ENCODE assay signal across 8 cellular contexts in the genomic region with DNA sequence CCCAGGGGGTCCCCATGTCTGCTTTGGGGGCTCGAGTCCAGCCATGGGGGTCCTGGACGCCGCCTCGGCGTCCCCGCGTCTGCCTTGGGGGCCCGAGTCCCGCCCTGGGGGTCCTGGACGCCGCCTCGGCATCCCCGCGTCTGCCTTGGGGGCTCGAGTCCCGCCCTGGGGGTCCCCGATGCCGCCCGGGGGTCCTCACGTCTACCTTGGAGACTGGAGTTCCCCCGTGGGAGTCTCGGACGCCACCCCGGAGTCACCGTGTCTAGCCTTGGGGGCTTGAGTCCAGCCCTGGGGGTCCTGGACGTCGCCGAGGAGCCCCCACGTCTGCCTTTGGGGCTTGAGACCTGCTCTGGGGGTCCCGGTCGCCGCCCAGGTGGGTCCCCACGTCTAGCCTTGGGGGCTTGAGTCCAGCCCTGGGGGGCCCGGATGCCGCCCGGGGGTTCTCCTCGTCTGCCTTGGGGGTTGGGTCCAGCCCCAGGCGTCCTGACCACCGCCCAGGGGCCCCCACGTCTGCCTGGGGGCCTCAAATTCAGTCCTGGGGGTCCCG. TPM values are rescaled to one million over a fixed set of nuclear protein-coding genes. Genes with fewer than 3 reads are reported as not detected.
A peak's percentile ranks its signal among the peaks of the same experiment; 100 is the strongest.
DNase-seq lines count a peak whose midpoint lies in the region; ATAC-seq, FAIRE-seq and TF ChIP-seq lines count a peak whose summit lies in the region.

No MANE protein-coding gene starts in this region.

- TF ChIP-seq CTCF in IMR-90 (conservative IDR thresholded peaks at IDR 0.05; ENCODE audit: low read depth, low read length): no peak
- no peak for TF ChIP-seq CTCF in adrenal gland (IDR thresholded peaks at IDR 0.05)
- no peak for TF ChIP-seq CTCF in keratinocyte (optimal IDR thresholded peaks at IDR 0.05 in 1 of 3, IDR thresholded peaks at IDR 0.05 in 1 of 3, conservative IDR thresholded peaks at IDR 0.05 in 1 of 3; ENCODE audit: extremely low read depth in 1 of 3, insufficient read depth in 2 of 3, low read length in 3 of 3)

- in situ Hi-C loops in IMR-90 (cut with MboI; ENCODE audit: low sequenced_read_pairs): no loop called here

- H4K20me1 ChIP-seq in IMR-90 (ENCODE audit: insufficient read depth, low read length): no peaks in the 10 kb centered on the region
- no peaks in the 10 kb centered on the region for H4K20me1 ChIP-seq in keratinocyte (ENCODE audit: control insufficient read depth, extremely low read depth, insufficient read depth, low read length)

- no peak for TF ChIP-seq RAD21 in IMR-90 (IDR thresholded peaks at IDR 0.05; ENCODE audit: low read length)

- H3K9me1 ChIP-seq in IMR-90 (ENCODE audit: insufficient read depth, low read length) (no peaks in the 10 kb centered on the region), keratinocyte (ENCODE audit: control insufficient read depth, extremely low read depth, insufficient read depth, low read length) (no peaks in the 10 kb centered on the region)

- peak overlapping the region in 1 of 2 experiments; percentile 40; a peak in 2 of 4 replicates for H4K8ac ChIP-seq in IMR-90 (ENCODE audit: low read depth in 2 of 2, low read length in 2 of 2)

- peaks cover 29% of the 10 kb centered on the region for H3K79me2 ChIP-seq in keratinocyte (ENCODE audit: control insufficient read depth, insufficient read depth, low read length)

- H2BK5ac ChIP-seq in IMR-90 (ENCODE audit: low read depth, low read length, poor library complexity, severe bottlenecking): peak overlapping the region; percentile 14

- no peak overlapping the region for H2BK20ac ChIP-seq in IMR-90 (ENCODE audit: low read depth, low read length)

- H4K91ac ChIP-seq in IMR-90 (ENCODE audit: insufficient read depth, low read depth, low read length): no peak overlapping the region; the same call in 1 of the 2 replicates

- peaks cover 11% of the 10 kb centered on the region for H3K36me3 ChIP-seq in IMR-90 (ENCODE audit: control insufficient read depth, insufficient read depth, low read length)
- peaks cover 0 to 6% of the 10 kb centered on the region in 2 donors for H3K36me3 ChIP-seq in adrenal gland (replicated peaks in 1 of 2)
- H3K36me3 ChIP-seq in keratinocyte (ENCODE audit: control insufficient read depth in 2 of 2, extremely low read depth in 1 of 2, insufficient read depth in 2 of 2, low read length in 2 of 2): peaks cover 1 to 3% of the 10 kb centered on the region in 2 experiments

- dilution Hi-C loops in IMR-90 (cut with HindIII; ENCODE audit: low sequenced_read_pairs, unreplicated experiment) (no loop called here), keratinocyte (cut with MboI; ENCODE audit: extremely low pct_ligation_motif_present, low sequenced_read_pairs) (no loop called here)

- peak overlapping the region; percentile 49 for H3K23ac ChIP-seq in IMR-90 (ENCODE audit: low read depth, low read length)

- peaks cover 25% of the 10 kb centered on the region for H3K4me1 Mint-ChIP-seq in stimulated activated naive CD8-positive, alpha-beta T cell treated with anti-CD3 and anti-CD28 coated beads, Interleukin-15, amount 100 ng/mL, for 72 hours

- H2BK120ac ChIP-seq in IMR-90 (ENCODE audit: low read depth, low read length): no peak overlapping the region

- H3K4me3 Mint-ChIP-seq in stimulated activated naive CD8-positive, alpha-beta T cell treated with anti-CD3 and anti-CD28 coated beads, Interleukin-15, amount 100 ng/mL, for 72 hours: peak overlapping the region; percentile 93 to 94

- no peak overlapping the region; the same call in 1 of the 2 replicates for H3K18ac ChIP-seq in IMR-90 (ENCODE audit: low read depth, low read length)

- H3K4me1 ChIP-seq in IMR-90 (ENCODE audit: control insufficient read depth, insufficient read depth, low read length): peaks cover 2% of the 10 kb centered on the region; the same call in 1 of the 2 replicates
- H3K4me1 ChIP-seq in adrenal gland (replicated peaks in 1 of 2): peaks cover 12 to 15% of the 10 kb centered on the region in 2 donors
- H3K4me1 ChIP-seq in keratinocyte (ENCODE audit: control insufficient read depth, extremely low read depth, insufficient read depth, low read length): peaks cover 8% of the 10 kb centered on the region

- H3K9me3 Mint-ChIP-seq in stimulated activated naive CD8-positive, alpha-beta T cell treated with anti-CD3 and anti-CD28 coated beads, Interleukin-15, amount 100 ng/mL, for 72 hours: no peaks in the 10 kb centered on the region

- H2AK9ac ChIP-seq in IMR-90 (replicated peaks; ENCODE audit: low read depth, low read length, poor library complexity): peak overlapping the region; percentile 99

- POLR2A ChIA-PET in IMR-90 (lab: Charles Lee; ENCODE audit: unreplicated experiment): no interaction called here

- H2AFZ ChIP-seq in IMR-90 (replicated peaks; ENCODE audit: low read length, poor library complexity): peak overlapping the region; percentile 61
- no peak overlapping the region for H2AFZ ChIP-seq in keratinocyte (ENCODE audit: control insufficient read depth, low read length)

- peak overlapping the region; percentile 80 for H3K9ac ChIP-seq in IMR-90 (ENCODE audit: low read depth, low read length)
- peak overlapping the region; percentile 94 for H3K9ac ChIP-seq in keratinocyte (ENCODE audit: control insufficient read depth, extremely low read depth, insufficient read depth, low read length)

- 0 out of 2 replicates have a peak overlapping the region, but pooled peaks have one; percentile 4 for H2AK5ac ChIP-seq in IMR-90 (ENCODE audit: low read depth, low read length)

- H3K79me1 ChIP-seq in IMR-90 (ENCODE audit: low read depth in 1 of 2, low read length in 2 of 2): peaks cover 0 to 13% of the 10 kb centered on the region in 2 experiments; a peak in 2 of 4 replicates

- 0% methylated on average over 10 of the region's 41 CpGs; no CpG with 5 or more reads in 1 of the 2 experiments for WGBS in IMR-90 (ENCODE audit: extremely low coverage in 2 of 2, insufficient read length in 1 of 2), 2 experiments
- WGBS in adrenal gland, 4 donors: 0 to 1% (median 0%) methylated on average over 5 to 41 of the region's 41 CpGs

- intact Hi-C loops in IMR-90 (cut with micrococcal nuclease) (no loop called here), adrenal gland (cut with DNase I) (no loop called here)

- no peak overlapping the region for H2BK15ac ChIP-seq in IMR-90 (ENCODE audit: low read depth, low read length)

- H3K14ac ChIP-seq in IMR-90 (replicated peaks; ENCODE audit: low read depth, low read length): peak overlapping the region; percentile 32

- BruUV-seq in IMR-90 (replicated peaks; lab: Mats Ljungman, UMichigan): no TSS peak

- H3K4ac ChIP-seq in IMR-90 (ENCODE audit: low read depth, low read length): peak overlapping the region; percentile 84

- ATAC-seq in IMR-90 (ENCODE audit: low read depth): no peak
- ATAC-seq in stimulated activated naive CD8-positive, alpha-beta T cell treated with anti-CD3 and anti-CD28 coated beads, Interleukin-15, amount 100 ng/mL, for 72 hours: no peak
- no peak for ATAC-seq in HG02938 (IDR thresholded peaks at IDR 0.05; ENCODE audit: unreplicated experiment)

- H3K9me3 ChIP-seq in IMR-90 (ENCODE audit: control insufficient read depth, insufficient read depth, low read length) (no peaks in the 10 kb centered on the region), adrenal gland (replicated peaks in 1 of 3) (no peaks in the 10 kb centered on the region), keratinocyte (ENCODE audit: control insufficient read depth, low read depth, low read length) (peaks cover 2% of the 10 kb centered on the region)

- no peak for FAIRE-seq in keratinocyte (lab: Jason Lieb, UNC)

- TF ChIP-seq POLR2A in IMR-90 (IDR thresholded peaks at IDR 0.05; ENCODE audit: low read depth, low read length) (peak; percentile 12; the same call in 1 of the 2 replicates), adrenal gland (IDR thresholded peaks at IDR 0.05) (no peak)

- H4K5ac ChIP-seq in IMR-90 (ENCODE audit: low read depth, low read length): no peak overlapping the region

- H3K4me3 ChIP-seq in IMR-90 (ENCODE audit: insufficient read depth, low read depth, low read length) (peak overlapping the region; percentile 79), adrenal gland (peak overlapping the region; percentile 40 to 100 (median 89)), keratinocyte (ENCODE audit: control insufficient read depth in 2 of 3, extremely low read depth in 1 of 3, insufficient read depth in 2 of 3, low read depth in 1 of 3, low read length in 3 of 3) (peak overlapping the region; percentile 79 to 98 (median 88))

- no peaks in the 10 kb centered on the region for H3K27me3 Mint-ChIP-seq in stimulated activated naive CD8-positive, alpha-beta T cell treated with anti-CD3 and anti-CD28 coated beads, Interleukin-15, amount 100 ng/mL, for 72 hours

- CTCF ChIA-PET in IMR-90 (lab: Yijun Ruan, JAX): no interaction called here

- H3K27me3 ChIP-seq in IMR-90 (ENCODE audit: control insufficient read depth, insufficient read depth, low read length): no peaks in the 10 kb centered on the region
- H3K27me3 ChIP-seq in adrenal gland: no peaks in the 10 kb centered on the region
- H3K27me3 ChIP-seq in keratinocyte (ENCODE audit: control insufficient read depth, extremely low read depth, insufficient read depth, low read length): no peaks in the 10 kb centered on the region

- H3K27ac Mint-ChIP-seq in stimulated activated naive CD8-positive, alpha-beta T cell treated with anti-CD3 and anti-CD28 coated beads, Interleukin-15, amount 100 ng/mL, for 72 hours: peak overlapping the region; percentile 94 to 98

- H3K27ac ChIP-seq in IMR-90 (ENCODE audit: insufficient read depth, low read length): peak overlapping the region; percentile 73
- peak overlapping the region in 3 of 5 donors; percentile 60 to 81 (median 76) for H3K27ac ChIP-seq in adrenal gland
- H3K27ac ChIP-seq in keratinocyte (ENCODE audit: control insufficient read depth, insufficient read depth, low read length): peak overlapping the region; percentile 81

- peak overlapping the region; percentile 41; the same call in 1 of the 2 replicates for H3K56ac ChIP-seq in IMR-90 (ENCODE audit: extremely low read depth, insufficient read depth, low read length)

- no peak for DNase-seq in IMR-90
- peak in 4 of 7 donors; percentile 34 to 59 (median 49) for DNase-seq in adrenal gland
- DNase-seq in keratinocyte (ENCODE audit: low read depth, low spot score): no peak
- DNase-seq in stimulated activated naive CD8-positive, alpha-beta T cell treated with anti-CD3 and anti-CD28 coated beads, Interleukin-15, amount 100 ng/mL, for 72 hours: no peak
- DNase-seq in NCI-H510A (lab: John Stamatoyannopoulos, UW): no peak
- no peak for DNase-seq in NCI-H187 treated with DMSO at 0.1 percent for 48 hours (lab: John Stamatoyannopoulos, UW)
- no peak for DNase-seq in NCI-H524 treated with DMSO at 0.1 percent for 48 hours (lab: John Stamatoyannopoulos, UW)

- H3K4me2 ChIP-seq in IMR-90 (ENCODE audit: low read depth, low read length): peak overlapping the region; percentile 88
- peak overlapping the region; percentile 93 for H3K4me2 ChIP-seq in keratinocyte (ENCODE audit: control insufficient read depth, extremely low read depth, insufficient read depth, low read depth, low read length)

RNA-seq across cellular contexts. Expression of gene GTPBP6, which starts 1.1 kb away (rescaled TPM):
- total RNA-seq in IMR-90 (2012; rRNA removed) (24.0 and 24.7 TPM in 2 replicates), adrenal gland (10 to 100 TPM; 29.8 to 57.1 (median 38.1) TPM)
- polyA plus RNA-seq in IMR-90 (2012; rRNA removed) (31.6 and 36.6 TPM in 2 replicates), adrenal gland (10 to 100 TPM in 2 of 3 donors, 1 to 10 TPM in 1; 5.3 to 53.3 (median 40.5) TPM), keratinocyte (16.7 to 22.7 TPM (median 20.2 TPM) in 3 replicates)
- polyA plus RNA-seq in IMR-90 (2012; cell fraction: cytosol; rRNA removed): 35.3 and 45.5 TPM in 2 replicates
- 29.3 and 56.5 TPM in 2 replicates for polyA plus RNA-seq in IMR-90 (2012; cell fraction: nucleus; rRNA removed; ENCODE audit: low replicate concordance)
- polyA plus RNA-seq in keratinocyte (2011; ENCODE audit: low read depth): 12.3 TPM
- polyA plus RNA-seq in keratinocyte (2011; cell fraction: cytosol; rRNA removed): 8.5 and 22.3 TPM in 2 replicates
- 19.9 and 24.8 TPM in 2 replicates for polyA plus RNA-seq in keratinocyte (2011; cell fraction: nucleus; rRNA removed)
- 23.3 and 34.1 TPM in 2 replicates for polyA plus RNA-seq in keratinocyte (2012; ENCODE audit: low replicate concordance)
- 10.0 to 15.1 TPM (median 10.9 TPM) in 3 replicates for polyA minus RNA-seq in keratinocyte
- 36.6 TPM for polyA minus RNA-seq in keratinocyte (2011; cell fraction: cytosol; rRNA and poly(A)+ RNA removed)
- 11.4 and 12.3 TPM in 2 replicates for polyA minus RNA-seq in keratinocyte (2011; cell fraction: nucleus; rRNA and poly(A)+ RNA removed)

RNA-seq across cellular contexts. Expression of gene PLCXD1, which starts 38.5 kb away (rescaled TPM):
- total RNA-seq in IMR-90 (2012; rRNA removed) (16.7 and 19.2 TPM in 2 replicates), adrenal gland (1 to 10 TPM; 1.2 to 7.8 (median 5.8) TPM)
- polyA plus RNA-seq in IMR-90 (2012; rRNA removed) (16.9 and 17.7 TPM in 2 replicates), adrenal gland (10 to 100 TPM in 1 of 3 donors, 1 to 10 TPM in 2; 1.4 to 14.3 (median 9.9) TPM), keratinocyte (6.3 to 7.1 TPM (median 6.5 TPM) in 3 replicates)
- 13.3 and 17.3 TPM in 2 replicates for polyA plus RNA-seq in IMR-90 (2012; cell fraction: cytosol; rRNA removed)
- polyA plus RNA-seq in IMR-90 (2012; cell fraction: nucleus; rRNA removed; ENCODE audit: low replicate concordance): 32.9 and 59.1 TPM in 2 replicates
- polyA plus RNA-seq in keratinocyte (2011; ENCODE audit: low read depth): 29.2 TPM
- 2.7 and 3.9 TPM in 2 replicates for polyA plus RNA-seq in keratinocyte (2011; cell fraction: cytosol; rRNA removed)
- polyA plus RNA-seq in keratinocyte (2011; cell fraction: nucleus; rRNA removed): 9.7 and 13.2 TPM in 2 replicates
- 7.6 and 37.3 TPM in 2 replicates for polyA plus RNA-seq in keratinocyte (2012; ENCODE audit: low replicate concordance)
- 10.5 to 31.5 TPM (median 12.1 TPM) in 3 replicates for polyA minus RNA-seq in keratinocyte
- polyA minus RNA-seq in keratinocyte (2011; cell fraction: cytosol; rRNA and poly(A)+ RNA removed): 9.6 TPM
- 8.2 and 13.7 TPM in 2 replicates for polyA minus RNA-seq in keratinocyte (2011; cell fraction: nucleus; rRNA and poly(A)+ RNA removed)

Comparison
In these comparisons a context has a peak if more than half of its experiments do, and no peak if none do; other contexts are left out.
1. DNase-seq: peak in adrenal gland (4 of 7); none in IMR-90 (single experiment), keratinocyte (single experiment), stimulated activated naive CD8-positive, alpha-beta T cell treated with anti-CD3 and anti-CD28 coated beads, Interleukin-15, amount 100 ng/mL, for 72 hours (0 of 2), NCI-H510A (single experiment), NCI-H187 treated with DMSO at 0.1 percent for 48 hours (single experiment) and NCI-H524 treated with DMSO at 0.1 percent for 48 hours (single experiment).
2. Peak in every context shown above with its lines, with median percentiles within 50 percentile points of each other: H3K27ac ChIP-seq and H3K4me3 ChIP-seq.